In genomic region chr5:139795074-139796001, GRCh38 we compare ENCODE assay signal across 8 cellular contexts. TPM values are rescaled to one million over a fixed set of nuclear protein-coding genes. Genes with fewer than 3 reads are reported as not detected.
A peak's percentile ranks its signal among the peaks of the same experiment; 100 is the strongest.
DNase-seq lines count a peak whose midpoint lies in the region; ATAC-seq lines count a peak whose summit lies in the region.

TSS of gene PSD2 (plus strand) at chr5:139795808. CDS start at chr5:139809441, 13,633 bp downstream.

- no peaks in the 10 kb centered on the region for H3K36me3 Mint-ChIP-seq in stimulated activated effector memory CD8-positive, alpha-beta T cell treated with anti-CD3 and anti-CD28 coated beads, Interleukin-12 subunit alpha, Interleukin-12 subunit beta, amount 100 ng/mL, for 72 hours

- H3K4me3 Mint-ChIP-seq in stimulated activated effector memory CD8-positive, alpha-beta T cell treated with anti-CD3 and anti-CD28 coated beads, Interleukin-12 subunit alpha, Interleukin-12 subunit beta, amount 100 ng/mL, for 72 hours, result peak within 1 kb of the TSS; percentile 30

- H3K4me3 ChIP-seq in H7 (ENCODE audit: insufficient read depth, low read depth, low read length), result peak within 1 kb of the TSS; percentile 49

- H3K36me3 ChIP-seq in H7 (replicated peaks; ENCODE audit: control insufficient read depth, insufficient read depth, low read length), result no peaks in the 10 kb centered on the region

- H3K27me3 ChIP-seq in H7 (ENCODE audit: control insufficient read depth, insufficient read depth, low read length), result peaks cover 76% of the 10 kb centered on the region

- DNase-seq in ACHN, result peak; percentile 11
- peak; percentile 94 for DNase-seq in H7
- peak; percentile 25 for DNase-seq in activated naive CD4-positive, alpha-beta T cell treated with Interleukin-2 at 50 U/mL for 16 hours
- peak in 34 of 51 donors; percentile 11 to 75 (median 51) for DNase-seq in hypothalamus (lab: John Stamatoyannopoulos, UW)
- no peak for DNase-seq in stimulated activated effector memory CD8-positive, alpha-beta T cell treated with anti-CD3 and anti-CD28 coated beads, Interleukin-12 subunit alpha, Interleukin-12 subunit beta, amount 100 ng/mL, for 72 hours (ENCODE audit: low spot score in 2 of 2)
- DNase-seq in dedifferentiated amniotic fluid mesenchymal stem cell (ENCODE audit: extremely low spot score), result no peak

- H3K27ac Mint-ChIP-seq in stimulated activated effector memory CD8-positive, alpha-beta T cell treated with anti-CD3 and anti-CD28 coated beads, Interleukin-12 subunit alpha, Interleukin-12 subunit beta, amount 100 ng/mL, for 72 hours, result no peak within 1 kb of the TSS

- peaks cover under 1% of the 10 kb centered on the region for H3K4me1 Mint-ChIP-seq in stimulated activated effector memory CD8-positive, alpha-beta T cell treated with anti-CD3 and anti-CD28 coated beads, Interleukin-12 subunit alpha, Interleukin-12 subunit beta, amount 100 ng/mL, for 72 hours

- in situ Hi-C loops in ACHN (cut with HindIII; ENCODE audit: low pct_ligation_motif_present, low pct_unique_long_range_greater_than_20kb, low sequenced_read_pairs), result no loop called here

- no peaks in the 10 kb centered on the region for H3K9me3 Mint-ChIP-seq in stimulated activated effector memory CD8-positive, alpha-beta T cell treated with anti-CD3 and anti-CD28 coated beads, Interleukin-12 subunit alpha, Interleukin-12 subunit beta, amount 100 ng/mL, for 72 hours

- ATAC-seq in stimulated activated effector memory CD8-positive, alpha-beta T cell treated with anti-CD3 and anti-CD28 coated beads, Interleukin-12 subunit alpha, Interleukin-12 subunit beta, amount 100 ng/mL, for 72 hours, result peak; percentile 34
- ATAC-seq in GM19455 (IDR thresholded peaks at IDR 0.05; ENCODE audit: unreplicated experiment), result no peak
- no peak for ATAC-seq in HG02763 (IDR thresholded peaks at IDR 0.05; ENCODE audit: unreplicated experiment)

RNA-seq across cellular contexts. Expression of gene PSD2, which starts in this region (rescaled TPM):
- 0.10 and 0.33 TPM in 2 replicates for total RNA-seq in H7 (2014; rRNA removed; shearing (Covaris generic))

Comparison
In these comparisons a context has a peak if more than half of its experiments do, and no peak if none do; other contexts are left out.
1. Peak in DNase-seq and H3K4me3 ChIP-seq in H7; RNA of the gene not detected or under 1 TPM.
2. DNase-seq: peak in ACHN (single experiment), activated naive CD4-positive, alpha-beta T cell treated with Interleukin-2 at 50 U/mL for 16 hours (single experiment) and hypothalamus (34 of 51); none in stimulated activated effector memory CD8-positive, alpha-beta T cell treated with anti-CD3 and anti-CD28 coated beads, Interleukin-12 subunit alpha, Interleukin-12 subunit beta, amount 100 ng/mL, for 72 hours (0 of 2) and dedifferentiated amniotic fluid mesenchymal stem cell (single experiment).